Comparison of ENCODE assay signal across 2 cellular contexts in genomic region chr2:129958736-129959135, GRCh38. TPM values are rescaled to one million over a fixed set of nuclear protein-coding genes. Genes with fewer than 3 reads are reported as not detected.
"Had no signal": no experiment of that assay in that cellular context is flagged by ENCODE, and none has a peak within 500 bp of the region (broad histone marks: within the 10 kb centered on the region; RNA-seq: fewer than 3 reads in every experiment).

No MANE protein-coding gene starts in this region.

RNA-seq across cellular contexts. Expression of gene RAB6C, which starts 20.7 kb away (rescaled TPM):
- polyA plus RNA-seq: naive thymus-derived CD8-positive, alpha-beta T cell; smooth muscle cell had no signal
